ENCODE assay signal across 21 cellular contexts in genomic region chr12:48547012-48547411, GRCh38. TPM values are rescaled to one million over a fixed set of nuclear protein-coding genes. Genes with fewer than 3 reads are reported as not detected.
"Had no signal": no experiment of that assay in that cellular context is flagged by ENCODE, and none has a peak within 500 bp of the region (broad histone marks: within the 10 kb centered on the region; RNA-seq: fewer than 3 reads in every experiment).

No MANE protein-coding gene starts in this region.

RNA-seq across cellular contexts. Expression of gene OR8S1, which starts 21.6 kb away (rescaled TPM):
- total RNA-seq: activated naive CD4-positive, alpha-beta T cell treated with anti-CD3 and anti-CD28 coated beads for 36 hours; activated naive CD4-positive, alpha-beta T cell treated with anti-CD3 and anti-CD28 coated beads, Interleukin-2, amount 50 U/mL, for 72 hours; activated naive CD8-positive, alpha-beta T cell treated with anti-CD3 and anti-CD28 coated beads for 36 hours; activated naive CD8-positive, alpha-beta T cell treated with anti-CD3 and anti-CD28 coated beads, Interleukin-2, amount 10 ng/mL, durations not matched to agents 7 days and 5 days; activated T-cell treated with anti-CD3 and anti-CD28 coated beads, Interleukin-2, amount 50 U/mL, for 4 hours; activated T-cell treated with anti-CD3 and anti-CD28 coated beads, Interleukin-2, amount 50 U/mL, for 72 hours; activated T-helper 1 cell treated with anti-CD3 and anti-CD28 coated beads, Interleukin-12 subunit alpha, Interleukin-12 subunit beta, Interleukin-2, Interleukin-4 antibody, amounts not matched to agents 30 ng/mL and 10 ng/mL and 1 ng/mL, durations not matched to agents 14 hours and 24 hours and 36 hours; activated T-helper 17 cell treated with anti-CD3 and anti-CD28 coated beads, Interleukin-2, amount 50 U/mL, for 72 hours; activated T-helper 2 cell treated with anti-CD3 and anti-CD28 coated beads, Interferon-gamma antibody, Interleukin-2, Interleukin-4, amounts not matched to agents 10 μg/mL and 5 μg/mL and 100 μg/mL, durations not matched to agents 14 hours and 24 hours and 36 hours; adrenal gland; aorta; ascending aorta; astrocyte; body of pancreas; breast epithelium; bronchial epithelial cell; cardiac muscle cell; cardiac septum; cerebellum; chondrocyte had no signal
- polyA plus RNA-seq: adipose tissue, adrenal gland, aorta, cardiac muscle cell had no signal

RNA-seq across cellular contexts. Expression of gene LALBA, which starts 22.8 kb away (rescaled TPM):
- total RNA-seq: activated naive CD4-positive, alpha-beta T cell treated with anti-CD3 and anti-CD28 coated beads for 36 hours; activated naive CD4-positive, alpha-beta T cell treated with anti-CD3 and anti-CD28 coated beads, Interleukin-2, amount 50 U/mL, for 72 hours; activated naive CD8-positive, alpha-beta T cell treated with anti-CD3 and anti-CD28 coated beads for 36 hours; activated naive CD8-positive, alpha-beta T cell treated with anti-CD3 and anti-CD28 coated beads, Interleukin-2, amount 10 ng/mL, durations not matched to agents 7 days and 5 days; activated T-cell treated with anti-CD3 and anti-CD28 coated beads, Interleukin-2, amount 50 U/mL, for 4 hours; activated T-cell treated with anti-CD3 and anti-CD28 coated beads, Interleukin-2, amount 50 U/mL, for 72 hours; activated T-helper 1 cell treated with anti-CD3 and anti-CD28 coated beads, Interleukin-12 subunit alpha, Interleukin-12 subunit beta, Interleukin-2, Interleukin-4 antibody, amounts not matched to agents 30 ng/mL and 10 ng/mL and 1 ng/mL, durations not matched to agents 14 hours and 24 hours and 36 hours; activated T-helper 17 cell treated with anti-CD3 and anti-CD28 coated beads, Interleukin-2, amount 50 U/mL, for 72 hours; activated T-helper 2 cell treated with anti-CD3 and anti-CD28 coated beads, Interferon-gamma antibody, Interleukin-2, Interleukin-4, amounts not matched to agents 10 μg/mL and 5 μg/mL and 100 μg/mL, durations not matched to agents 14 hours and 24 hours and 36 hours; adrenal gland; aorta; ascending aorta; astrocyte; body of pancreas; breast epithelium; bronchial epithelial cell; cardiac muscle cell; cardiac septum; cerebellum; chondrocyte had no signal
- polyA plus RNA-seq: adipose tissue, adrenal gland, aorta, cardiac muscle cell had no signal
